ENCODE assay signal across 17 cellular contexts in genomic region chr16:57533366-57533617, GRCh38. TPM values are rescaled to one million over a fixed set of nuclear protein-coding genes. Genes with fewer than 3 reads are reported as not detected.
DNase-seq lines count a peak whose midpoint lies in the region; ATAC-seq and TF ChIP-seq lines count a peak whose summit lies in the region.
"Had no signal": no experiment of that assay in that cellular context is flagged by ENCODE, and none has a peak within 500 bp of the region (broad histone marks: within the 10 kb centered on the region; RNA-seq: fewer than 3 reads in every experiment).

No MANE protein-coding gene starts in this region.

- no peaks in the 10 kb centered on the region for H3K27me3 Mint-ChIP-seq in T-helper 2 cell treated with Interferon-gamma antibody and Interleukin-4, amounts not matched to agents 5 μg/mL and 100 μg/mL, for 36 hours (ENCODE audit: low read depth)
- peaks cover 26% of the 10 kb centered on the region for H3K27me3 Mint-ChIP-seq in WTC11 (ENCODE audit: low read depth)
- peaks cover 33% of the 10 kb centered on the region for H3K27me3 Mint-ChIP-seq in glutamatergic neuron (ENCODE audit: unreplicated experiment)

- ATAC-seq in WTC11 = no peak
- ATAC-seq in GM18511 (IDR thresholded peaks at IDR 0.05; ENCODE audit: unreplicated experiment) = no peak
- ATAC-seq: GM12878, HCT116, left ventricle myocardium superior, psoas muscle had no signal

- H3K27ac ChIP-seq in skin epidermis = peak overlapping the region in 12 of 21 experiments; percentile 7 to 80 (median 46)
- H3K27ac ChIP-seq: psoas muscle had no signal

- no peak overlapping the region for H3K4me3 ChIP-seq in skin epidermis
- H3K4me3 ChIP-seq: GM12878, psoas muscle had no signal

- H3K9me3 Mint-ChIP-seq in T-helper 2 cell treated with Interferon-gamma antibody and Interleukin-4, amounts not matched to agents 5 μg/mL and 100 μg/mL, for 36 hours = no peaks in the 10 kb centered on the region
- H3K9me3 Mint-ChIP-seq in WTC11 (no peaks in the 10 kb centered on the region), glutamatergic neuron (ENCODE audit: unreplicated experiment) (peaks cover 23% of the 10 kb centered on the region)

- POLR2A ChIA-PET in WTC11 (lab: Charles Lee) = no interaction called here

- CTCF ChIA-PET in WTC11 (lab: Charles Lee) = no interaction called here

- peaks cover 6% of the 10 kb centered on the region for H3K36me3 Mint-ChIP-seq in T-helper 2 cell treated with Interferon-gamma antibody and Interleukin-4, amounts not matched to agents 5 μg/mL and 100 μg/mL, for 36 hours (ENCODE audit: low read depth)
- H3K36me3 Mint-ChIP-seq in WTC11 = no peaks in the 10 kb centered on the region
- no peaks in the 10 kb centered on the region for H3K36me3 Mint-ChIP-seq in glutamatergic neuron (ENCODE audit: unreplicated experiment)

- no peak for DNase-seq in T-helper 2 cell treated with Interferon-gamma antibody and Interleukin-4, amounts not matched to agents 5 μg/mL and 100 μg/mL, for 36 hours (ENCODE audit: low spot score)
- DNase-seq in T-helper 2 cell (no peak), WTC11 (ENCODE audit: low spot score) (peak; percentile 7), glutamatergic neuron (no peak), SKM-1 (lab: John Stamatoyannopoulos, UW; ENCODE audit: unreplicated experiment) (no peak), NCI-H146 treated with DMSO at 0.1 percent for 48 hours (lab: John Stamatoyannopoulos, UW; ENCODE audit: unreplicated experiment) (no peak)
- DNase-seq: activated effector memory CD4-positive, alpha-beta T cell treated with Interleukin-2 at 50 U/mL for 16 hours; left ventricle myocardium superior; NCI-H187 treated with DMSO at 0.1 percent for 48 hours; psoas muscle; stimulated activated CD4-positive, alpha-beta T cell treated with anti-CD3 and anti-CD28 coated beads, Interleukin-4, amount 100 ng/mL, for 1 hour had no signal

- H3K4me3 Mint-ChIP-seq in T-helper 2 cell treated with Interferon-gamma antibody and Interleukin-4, amounts not matched to agents 5 μg/mL and 100 μg/mL, for 36 hours = peak overlapping the region; percentile 6
- H3K4me3 Mint-ChIP-seq in WTC11 (no peak overlapping the region), glutamatergic neuron (ENCODE audit: unreplicated experiment) (peak overlapping the region; percentile 16)

- H3K4me1 Mint-ChIP-seq in T-helper 2 cell treated with Interferon-gamma antibody and Interleukin-4, amounts not matched to agents 5 μg/mL and 100 μg/mL, for 36 hours (ENCODE audit: low read depth) = peaks cover 72% of the 10 kb centered on the region
- H3K4me1 Mint-ChIP-seq in WTC11 (peaks cover 67% of the 10 kb centered on the region), glutamatergic neuron (ENCODE audit: low read depth, unreplicated experiment) (peaks cover 22% of the 10 kb centered on the region)

- no peak for TF ChIP-seq CTCF in WTC11 (IDR thresholded peaks at IDR 0.05)
- no peak for TF ChIP-seq CTCF in glutamatergic neuron (IDR thresholded peaks at IDR 0.05; ENCODE audit: partially characterized antibody, unreplicated experiment)

- peak overlapping the region; percentile 41 for H3K27ac Mint-ChIP-seq in T-helper 2 cell treated with Interferon-gamma antibody and Interleukin-4, amounts not matched to agents 5 μg/mL and 100 μg/mL, for 36 hours
- H3K27ac Mint-ChIP-seq in WTC11 = 0 out of 2 replicates have a peak overlapping the region, but pooled peaks have one; percentile 2
- no peak overlapping the region for H3K27ac Mint-ChIP-seq in glutamatergic neuron (ENCODE audit: unreplicated experiment)

TF ChIP-seq in WTC11, 78 proteins besides CTCF, POLR2A, EP300 and RAD21:
- TF ChIP-seq MYBL2 (CRISPR knock-in tag; IDR thresholded peaks at IDR 0.05) (no peak), GRHL2 (CRISPR knock-in tag; IDR thresholded peaks at IDR 0.05; ENCODE audit: insufficient replicate concordance, severe bottlenecking) (no peak), NR2C2 (CRISPR knock-in tag; IDR thresholded peaks at IDR 0.05) (no peak), ZNF219 (CRISPR knock-in tag; IDR thresholded peaks at IDR 0.05; ENCODE audit: borderline replicate concordance) (no peak), ZNF416 (CRISPR knock-in tag; IDR thresholded peaks at IDR 0.05) (no peak), ATF1 (CRISPR knock-in tag; IDR thresholded peaks at IDR 0.05) (no peak)

RNA-seq across cellular contexts. Expression of gene CCDC102A, which starts 3.1 kb away (rescaled TPM):
- 5.2 to 7.1 TPM (median 6.8 TPM) in 3 replicates for total RNA-seq in WTC11 (2021)
- total RNA-seq in glutamatergic neuron (ENCODE audit: unreplicated experiment) = not detected

RNA-seq across cellular contexts. Expression of gene ADGRG5, which starts 9.2 kb away (rescaled TPM):
- 9.1 to 9.9 TPM (median 9.5 TPM) in 3 replicates for total RNA-seq in WTC11 (2021)
- total RNA-seq in glutamatergic neuron (ENCODE audit: unreplicated experiment) = not detected
- total RNA-seq: A172, fibroblast of villous mesenchyme, left ventricle myocardium superior had no signal

RNA-seq across cellular contexts. Expression of gene DOK4, which starts 47.0 kb away (rescaled TPM):
- total RNA-seq in WTC11 (2021) (21.8 to 25.0 TPM (median 21.9 TPM) in 3 replicates), glutamatergic neuron (ENCODE audit: unreplicated experiment) (23.4 TPM)

Comparison
In these comparisons a context has a peak if more than half of its experiments do, and no peak if none do; other contexts are left out.
1. RNA of gene ADGRG5, which starts 9.2 kb away (total RNA-seq): 9.1 to 9.9 TPM in WTC11; not detected in glutamatergic neuron (single experiment); every median in the first group is over 10 times any median in the second.